1 cellular context compared by ENCODE assay signal in genomic region chr16:11585460-11586374, GRCh38.
TF ChIP-seq lines count a peak whose summit lies in the region.

No MANE protein-coding gene starts in this region.

TF ChIP-seq in liver, 16 proteins besides CTCF, POLR2A, EP300 and RAD21 (continued from another document):
- TF ChIP-seq MAX (IDR thresholded peaks at IDR 0.05) (no peak), GABPA (IDR thresholded peaks at IDR 0.05 in 1 of 2, conservative IDR thresholded peaks at IDR 0.05 in 1 of 2) (no peak), RXRA (IDR thresholded peaks at IDR 0.05) (peak; percentile 23 to 28), YY1 (IDR thresholded peaks at IDR 0.05) (no peak), ZBTB33 (IDR thresholded peaks at IDR 0.05) (no peak)
